Comparison of ENCODE assay signal across 7 cellular contexts in the genomic region with DNA sequence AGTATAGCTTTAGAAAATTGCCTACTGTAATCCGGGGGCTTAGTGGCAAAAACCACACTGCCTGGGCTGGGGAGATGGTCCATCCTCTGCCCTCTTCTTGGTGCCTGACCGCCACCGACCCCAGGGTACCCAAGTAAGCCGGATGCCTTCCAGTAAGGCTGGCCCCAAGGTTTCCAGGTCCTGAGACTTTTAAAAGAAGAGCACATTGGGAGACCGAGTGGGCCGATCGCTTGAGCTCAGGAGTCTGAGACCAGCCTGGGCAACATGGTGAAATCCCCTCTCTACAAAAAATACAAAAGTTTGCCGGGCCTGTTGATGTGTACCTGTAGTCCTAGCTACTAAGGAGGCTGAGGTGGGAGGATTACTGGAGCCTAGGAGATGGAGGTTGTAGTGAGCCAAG.
"Had no signal": no experiment of that assay in that cellular context is flagged by ENCODE, and none has a peak within 500 bp of the region (broad histone marks: within the 10 kb centered on the region; RNA-seq: fewer than 3 reads in every experiment).

No MANE protein-coding gene starts in this region.

- ATAC-seq: HepG2 had no signal

- H3K4me1 Mint-ChIP-seq: IgD-negative memory B cell had no signal

- DNase-seq: IMR-90, KBM-7, KG1 had no signal

- H3K27me3 Mint-ChIP-seq: IgD-negative memory B cell had no signal

- H3K36me3 Mint-ChIP-seq: IgD-negative memory B cell had no signal

- H3K4me3 Mint-ChIP-seq: IgD-negative memory B cell had no signal

- H3K4me3 ChIP-seq: K562 had no signal

- H3K27ac ChIP-seq: HL-60 had no signal
